ENCODE assay signal across 9 cellular contexts in genomic region chr2:152432206-152432653, GRCh38.
DNase-seq lines count a peak whose midpoint lies in the region; ATAC-seq and TF ChIP-seq lines count a peak whose summit lies in the region.
"Had no signal": no experiment of that assay in that cellular context is flagged by ENCODE, and none has a peak within 500 bp of the region (broad histone marks: within the 10 kb centered on the region; RNA-seq: fewer than 3 reads in every experiment).

No MANE protein-coding gene starts in this region.

- TF ChIP-seq EP300 in upper lobe of left lung (IDR thresholded peaks at IDR 0.05) (peak in 2 of 4 donors; percentile 92 to 97), ovary (IDR thresholded peaks at IDR 0.05) (no peak)

- H3K27me3 ChIP-seq in right cardiac atrium (ENCODE audit: control insufficient read depth, insufficient read depth) (no peaks in the 10 kb centered on the region), upper lobe of left lung (no peaks in the 10 kb centered on the region), ovary (no peaks in the 10 kb centered on the region)

- no peaks in the 10 kb centered on the region for H3K36me3 ChIP-seq in upper lobe of left lung
- no peaks in the 10 kb centered on the region for H3K36me3 ChIP-seq in ovary

- H3K4me1 ChIP-seq in right cardiac atrium (ENCODE audit: control insufficient read depth, insufficient read depth, low read length) (peaks cover 11% of the 10 kb centered on the region), upper lobe of left lung (peaks cover 21 to 38% (median 22%) of the 10 kb centered on the region in 4 donors), ovary (ENCODE audit: insufficient read depth) (peaks cover 6% of the 10 kb centered on the region)

- peak; percentile 30 for DNase-seq in M059J (ENCODE audit: low read depth)
- DNase-seq in astrocyte of the spinal cord (ENCODE audit: low read depth, low spot score): peak; percentile 50
- peak in 2 of 3 donors; percentile 44 to 46 for DNase-seq in right cardiac atrium
- peak in 1 of 2 donors; percentile 46 for DNase-seq in upper lobe of left lung
- DNase-seq in HUDEP-2 (lab: John Stamatoyannopoulos, UW; ENCODE audit: unreplicated experiment in 76 of 76): no peak
- no peak for DNase-seq in ovary
- no peak for DNase-seq in activated naive CD4-positive, alpha-beta T cell treated with anti-CD3 and anti-CD28 coated beads, Interleukin-2, amount 50 U/mL, for 16 hours
- DNase-seq: stimulated activated CD8-positive, alpha-beta memory T cell treated with anti-CD3 and anti-CD28 coated beads, Interleukin-4, amount 100 ng/mL, for 48 hours had no signal

- in situ Hi-C loops in astrocyte of the spinal cord (cut with HindIII; ENCODE audit: low sequenced_read_pairs): no loop called here

- intact Hi-C loops in right cardiac atrium (cut with DNase I) (loop anchor here in 1 of 4 donors (10.0 kb wide), 1 partner anchor 53 kb away; no protein-coding TSS in a partner anchor), ovary (cut with DNase I) (no loop called here)

- TF ChIP-seq POLR2A in upper lobe of left lung (IDR thresholded peaks at IDR 0.05): peak in 1 of 4 donors; percentile 41
- TF ChIP-seq POLR2A in ovary (IDR thresholded peaks at IDR 0.05): no peak

- 29% methylated on average over 3 of the region's 3 CpGs for WGBS in right cardiac atrium
- WGBS in upper lobe of left lung, 2 donors: 33 to 49% methylated on average over 3 of the region's 3 CpGs
- 60 to 68% (median 63%) methylated on average over 3 of the region's 3 CpGs for WGBS in ovary, 3 donors

- H3K27ac ChIP-seq in right cardiac atrium (ENCODE audit: low read length): peak overlapping the region; percentile 35
- peak overlapping the region; percentile 33 to 78 (median 46) for H3K27ac ChIP-seq in upper lobe of left lung
- H3K27ac ChIP-seq in ovary: no peak overlapping the region

- H3K4me3 ChIP-seq in astrocyte of the spinal cord (ENCODE audit: low read depth, low read length) (no peak overlapping the region), right cardiac atrium (ENCODE audit: low read length) (no peak overlapping the region), upper lobe of left lung (no peak overlapping the region), ovary (no peak overlapping the region)
- H3K4me3 ChIP-seq: SK-N-MC had no signal

- H3K9me3 ChIP-seq in right cardiac atrium (ENCODE audit: control insufficient read depth, low read length) (no peaks in the 10 kb centered on the region), upper lobe of left lung (no peaks in the 10 kb centered on the region), ovary (no peaks in the 10 kb centered on the region)

- ATAC-seq in right cardiac atrium (peak; percentile 79 to 97), upper lobe of left lung (ENCODE audit: low FRiP score in 2 of 2) (peak; percentile 66 to 93)

- TF ChIP-seq CTCF in astrocyte of the spinal cord (IDR thresholded peaks at IDR 0.05; ENCODE audit: low read depth, low read length) (no peak), upper lobe of left lung (IDR thresholded peaks at IDR 0.05) (no peak), ovary (IDR thresholded peaks at IDR 0.05) (no peak)

Comparison
In these comparisons a context has a peak if more than half of its experiments do, and no peak if none do; other contexts are left out.
1. DNase-seq: peak in M059J (single experiment), astrocyte of the spinal cord (single experiment) and right cardiac atrium (2 of 3); none in HUDEP-2 (0 of 76), ovary (0 of 5) and activated naive CD4-positive, alpha-beta T cell treated with anti-CD3 and anti-CD28 coated beads, Interleukin-2, amount 50 U/mL, for 16 hours (single experiment).
2. H3K27ac ChIP-seq: peak in right cardiac atrium (single experiment) and upper lobe of left lung (4 of 4); none in ovary (0 of 2).